Comparison of ENCODE assay signal across 9 cellular contexts in the genomic region with DNA sequence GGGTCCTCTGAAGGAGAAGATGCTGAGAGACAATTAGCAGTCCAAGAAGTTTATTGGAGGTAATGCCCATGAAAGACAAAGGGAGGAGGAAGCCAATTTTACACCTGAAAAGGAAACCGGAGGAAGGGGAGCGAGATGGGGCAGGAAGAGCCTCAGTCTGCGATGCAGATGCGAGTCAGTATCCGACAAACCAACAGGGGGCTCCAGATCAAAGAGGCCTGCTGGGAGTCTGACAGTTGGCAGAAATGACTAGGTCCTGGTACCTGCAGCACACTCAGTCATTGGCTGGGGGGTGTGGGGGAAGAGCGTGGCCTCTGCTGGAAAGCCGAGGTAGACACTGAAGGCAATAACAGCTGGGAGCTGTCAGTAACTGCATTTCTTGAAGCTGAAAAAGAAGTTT.
A peak's percentile ranks its signal among the peaks of the same experiment; 100 is the strongest.
DNase-seq lines count a peak whose midpoint lies in the region; ATAC-seq and TF ChIP-seq lines count a peak whose summit lies in the region.
"Had no signal": no experiment of that assay in that cellular context is flagged by ENCODE, and none has a peak within 500 bp of the region (broad histone marks: within the 10 kb centered on the region; RNA-seq: fewer than 3 reads in every experiment).

No MANE protein-coding gene starts in this region.

- intact Hi-C loops in spleen (cut with DNase I; ENCODE audit: low total_unique reads) (no loop called here), left lung (cut with DNase I) (no loop called here)

- H3K4me1 ChIP-seq in spleen (no peaks in the 10 kb centered on the region), left lung (no peaks in the 10 kb centered on the region)

- DNase-seq in germinal center (ENCODE audit: low spot score), result peak; percentile 4
- DNase-seq in spleen, result no peak
- DNase-seq in amygdala (lab: John Stamatoyannopoulos, UW), result no peak
- DNase-seq in left lung, result no peak

- H3K4me3 ChIP-seq in spleen (no peak overlapping the region), left lung (no peak overlapping the region)
- H3K4me3 ChIP-seq: hepatocyte had no signal

- no peak for TF ChIP-seq CTCF in spleen (IDR thresholded peaks at IDR 0.05 in 8 of 11, conservative IDR thresholded peaks at IDR 0.05 in 3 of 11)
- TF ChIP-seq CTCF in left lung (IDR thresholded peaks at IDR 0.05), result no peak

- H3K36me3 ChIP-seq in spleen (no peaks in the 10 kb centered on the region), left lung (no peaks in the 10 kb centered on the region)

- H3K27ac ChIP-seq in spleen (no peak overlapping the region), left lung (no peak overlapping the region)
- H3K27ac ChIP-seq: hepatocyte had no signal

- ATAC-seq in GM18505 (IDR thresholded peaks at IDR 0.05; ENCODE audit: unreplicated experiment) (peak; percentile 95), GM21423 (IDR thresholded peaks at IDR 0.05; ENCODE audit: unreplicated experiment) (peak; percentile 79), HG03432 (IDR thresholded peaks at IDR 0.05; ENCODE audit: unreplicated experiment) (peak; percentile 86), GM19328 (IDR thresholded peaks at IDR 0.05; ENCODE audit: unreplicated experiment) (no peak), left lung (no peak)

- H3K9me3 ChIP-seq in spleen (no peaks in the 10 kb centered on the region), left lung (no peaks in the 10 kb centered on the region)

- TF ChIP-seq POLR2A in GM18505 (IDR thresholded peaks at IDR 0.05; ENCODE audit: borderline replicate concordance, extremely low read depth, insufficient read depth, insufficient read length), result no peak
- TF ChIP-seq POLR2A in spleen (IDR thresholded peaks at IDR 0.05), result no peak

- H3K27me3 ChIP-seq in spleen (replicated peaks in 1 of 7) (no peaks in the 10 kb centered on the region), left lung (no peaks in the 10 kb centered on the region)
- H3K27me3 ChIP-seq: hepatocyte had no signal

- 23 to 38% (median 27%) methylated on average over 7 of the region's 7 CpGs for WGBS in spleen, 5 donors

Comparison
In these comparisons a context has a peak if more than half of its experiments do, and no peak if none do; other contexts are left out.
1. ATAC-seq: peak in GM18505 (single experiment), GM21423 (single experiment) and HG03432 (single experiment); none in GM19328 (single experiment) and left lung (single experiment).